Comparison of ENCODE assay signal across 1 cellular context in genomic region chr20:50292324-50293243, GRCh38.
TF ChIP-seq lines count a peak whose summit lies in the region.

No MANE protein-coding gene starts in this region.

TF ChIP-seq in HepG2, 621 proteins besides CTCF, POLR2A, EP300 and RAD21 (continued from another document and continues in another):
- peak; percentile 94 for TF ChIP-seq PRDM10 (CRISPR knock-in tag; IDR thresholded peaks at IDR 0.05; ENCODE audit: low read depth)
- TF ChIP-seq ZNF343 (CRISPR knock-in tag; IDR thresholded peaks at IDR 0.05) = peak; percentile 99
- TF ChIP-seq ZBTB4 (CRISPR knock-in tag; IDR thresholded peaks at IDR 0.05; ENCODE audit: borderline replicate concordance) = peak; percentile 99
- peak; percentile 78; the same call in 1 of the 2 replicates for TF ChIP-seq ZNF570 (CRISPR knock-in tag; IDR thresholded peaks at IDR 0.05; ENCODE audit: borderline replicate concordance)
- no peak; the same call in 1 of the 2 replicates for TF ChIP-seq E2F1 (CRISPR knock-in tag; IDR thresholded peaks at IDR 0.05)
- peak; percentile 92 for TF ChIP-seq XRCC5 (optimal IDR thresholded peaks at IDR 0.05; ENCODE audit: low read length)
- peak; percentile 79 for TF ChIP-seq ZBTB34 (CRISPR knock-in tag; IDR thresholded peaks at IDR 0.05)
- peak; percentile 97 for TF ChIP-seq ISL2 (CRISPR knock-in tag; IDR thresholded peaks at IDR 0.05)
- peak; percentile 93 for TF ChIP-seq HMG20A (CRISPR knock-in tag; IDR thresholded peaks at IDR 0.05; ENCODE audit: borderline replicate concordance)
- TF ChIP-seq PRPF4 (IDR thresholded peaks at IDR 0.05; ENCODE audit: low read depth, low read length, poor library complexity, severe bottlenecking) = peak; percentile 65
- TF ChIP-seq ZUFSP (CRISPR knock-in tag; IDR thresholded peaks at IDR 0.05; ENCODE audit: borderline replicate concordance) = no peak
- TF ChIP-seq KLF12 (CRISPR knock-in tag; IDR thresholded peaks at IDR 0.05; ENCODE audit: borderline replicate concordance) = peak; percentile 88
- TF ChIP-seq ELF4 (CRISPR knock-in tag; IDR thresholded peaks at IDR 0.05; ENCODE audit: borderline replicate concordance) = peak; percentile 95; the same call in 1 of the 2 replicates
- TF ChIP-seq ZNF710 (CRISPR knock-in tag; IDR thresholded peaks at IDR 0.05; ENCODE audit: borderline replicate concordance) = peak; percentile 87
- peak; percentile 99 for TF ChIP-seq ETV6 (CRISPR knock-in tag; conservative IDR thresholded peaks at IDR 0.05)
- TF ChIP-seq RBAK (CRISPR knock-in tag; IDR thresholded peaks at IDR 0.05) = peak; percentile 55
- TF ChIP-seq PHF5A (CRISPR knock-in tag; IDR thresholded peaks at IDR 0.05; ENCODE audit: low read depth, unreplicated experiment) = peak; percentile 86
- peak; percentile 96 for TF ChIP-seq ZBTB3 (CRISPR knock-in tag; IDR thresholded peaks at IDR 0.05; ENCODE audit: borderline replicate concordance, low read depth)
- no peak for TF ChIP-seq ATF5 (CRISPR knock-in tag; IDR thresholded peaks at IDR 0.05; ENCODE audit: low read depth)
- peak; percentile 87 for TF ChIP-seq ZNF44 (CRISPR knock-in tag; IDR thresholded peaks at IDR 0.05)
- TF ChIP-seq PRDM15 (CRISPR knock-in tag; IDR thresholded peaks at IDR 0.05) = peak; percentile 80
- TF ChIP-seq PRMT3 (CRISPR knock-in tag; IDR thresholded peaks at IDR 0.05; ENCODE audit: borderline replicate concordance, low read depth) = no peak
- TF ChIP-seq ZNF143 (CRISPR knock-in tag; IDR thresholded peaks at IDR 0.05) = peak; percentile 73
- no peak for TF ChIP-seq MLLT10 (CRISPR knock-in tag; IDR thresholded peaks at IDR 0.05)
- peak; percentile 64 for TF ChIP-seq GMEB1 (CRISPR knock-in tag; IDR thresholded peaks at IDR 0.05; ENCODE audit: borderline replicate concordance)
- TF ChIP-seq NCOA5 (CRISPR knock-in tag; IDR thresholded peaks at IDR 0.05) = no peak
- TF ChIP-seq ZBTB38 (CRISPR knock-in tag; IDR thresholded peaks at IDR 0.05) = peak; percentile 98
- TF ChIP-seq FOXM1 (CRISPR knock-in tag; IDR thresholded peaks at IDR 0.05) = no peak
- TF ChIP-seq ZNF784 (CRISPR knock-in tag; IDR thresholded peaks at IDR 0.05; ENCODE audit: borderline replicate concordance) = peak; percentile 84
- no peak for TF ChIP-seq ZNF296 (CRISPR knock-in tag; conservative IDR thresholded peaks at IDR 0.05)
- peak; percentile 98 for TF ChIP-seq TAF15 (IDR thresholded peaks at IDR 0.05; ENCODE audit: low read depth, low read length, poor library complexity, severe bottlenecking)
- TF ChIP-seq HOXA9 (CRISPR knock-in tag; IDR thresholded peaks at IDR 0.05; ENCODE audit: borderline replicate concordance) = no peak
- peak; percentile 99 for TF ChIP-seq NCOA1 (CRISPR knock-in tag; IDR thresholded peaks at IDR 0.05)
- TF ChIP-seq TFDP2 (CRISPR knock-in tag; IDR thresholded peaks at IDR 0.05) = peak; percentile 68; the same call in 1 of the 2 replicates
